ENCODE assay signal across 1 cellular context in the genomic region with DNA sequence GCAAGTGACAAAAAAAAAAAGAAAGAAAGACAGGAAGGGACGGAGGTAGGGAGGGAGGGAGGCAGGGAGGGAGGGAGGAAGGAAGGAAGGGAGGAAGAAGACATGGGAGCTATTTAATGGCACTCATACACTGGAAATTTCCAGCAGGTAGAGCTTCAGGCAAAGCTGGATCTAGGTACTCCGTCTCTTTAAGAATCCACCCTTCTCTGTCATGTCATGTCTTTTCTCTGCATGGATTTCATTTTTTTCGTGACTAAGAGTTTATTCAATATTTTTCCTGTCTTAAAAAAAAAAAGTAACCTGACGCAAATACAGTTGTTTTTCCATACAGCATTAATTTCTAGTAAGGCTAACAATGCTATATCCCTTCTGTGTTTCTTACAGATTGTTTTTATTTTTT.
TF ChIP-seq lines count a peak whose summit lies in the region.

No MANE protein-coding gene starts in this region.

TF ChIP-seq in endothelial cell of umbilical vein, 7 proteins besides CTCF, POLR2A, EP300 and RAD21:
- TF ChIP-seq EZH2 (IDR thresholded peaks at IDR 0.05; ENCODE audit: borderline replicate concordance, low read depth, low read length, severe bottlenecking): no peak
- no peak for TF ChIP-seq POLR2AphosphoS5 (IDR thresholded peaks at IDR 0.05; ENCODE audit: insufficient read depth, low read depth, low read length)
- TF ChIP-seq FOS (IDR thresholded peaks at IDR 0.05; ENCODE audit: borderline replicate concordance, insufficient read depth, low read length): no peak
- no peak for TF ChIP-seq MAX (IDR thresholded peaks at IDR 0.05; ENCODE audit: insufficient read depth, insufficient read length)
